In the genomic region with DNA sequence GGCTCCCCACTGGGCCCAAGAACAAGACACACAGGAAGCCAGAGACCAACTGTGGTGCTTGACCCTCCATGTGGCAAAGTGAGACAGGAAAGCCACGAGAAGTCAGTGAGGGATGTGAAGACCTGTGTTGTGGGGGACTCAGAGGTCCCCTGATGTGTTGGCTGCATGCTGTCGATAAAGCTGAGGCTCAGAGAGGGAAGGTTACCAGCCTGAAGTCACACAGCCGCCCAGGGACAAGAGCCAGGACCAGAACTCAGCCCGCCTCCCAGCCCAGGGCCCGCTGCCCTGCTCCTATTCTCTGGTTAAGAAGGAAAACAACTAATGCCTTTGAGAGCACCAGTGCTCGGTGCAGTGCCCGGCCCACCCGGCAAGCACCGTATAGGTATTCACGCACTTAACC, we compare ENCODE assay signal across 1 cellular context.
TF ChIP-seq lines count a peak whose summit lies in the region.

No MANE protein-coding gene starts in this region.

TF ChIP-seq in neural cell, 6 proteins besides CTCF, POLR2A, EP300 and RAD21 (continued from another document):
- TF ChIP-seq, protein P1, sequence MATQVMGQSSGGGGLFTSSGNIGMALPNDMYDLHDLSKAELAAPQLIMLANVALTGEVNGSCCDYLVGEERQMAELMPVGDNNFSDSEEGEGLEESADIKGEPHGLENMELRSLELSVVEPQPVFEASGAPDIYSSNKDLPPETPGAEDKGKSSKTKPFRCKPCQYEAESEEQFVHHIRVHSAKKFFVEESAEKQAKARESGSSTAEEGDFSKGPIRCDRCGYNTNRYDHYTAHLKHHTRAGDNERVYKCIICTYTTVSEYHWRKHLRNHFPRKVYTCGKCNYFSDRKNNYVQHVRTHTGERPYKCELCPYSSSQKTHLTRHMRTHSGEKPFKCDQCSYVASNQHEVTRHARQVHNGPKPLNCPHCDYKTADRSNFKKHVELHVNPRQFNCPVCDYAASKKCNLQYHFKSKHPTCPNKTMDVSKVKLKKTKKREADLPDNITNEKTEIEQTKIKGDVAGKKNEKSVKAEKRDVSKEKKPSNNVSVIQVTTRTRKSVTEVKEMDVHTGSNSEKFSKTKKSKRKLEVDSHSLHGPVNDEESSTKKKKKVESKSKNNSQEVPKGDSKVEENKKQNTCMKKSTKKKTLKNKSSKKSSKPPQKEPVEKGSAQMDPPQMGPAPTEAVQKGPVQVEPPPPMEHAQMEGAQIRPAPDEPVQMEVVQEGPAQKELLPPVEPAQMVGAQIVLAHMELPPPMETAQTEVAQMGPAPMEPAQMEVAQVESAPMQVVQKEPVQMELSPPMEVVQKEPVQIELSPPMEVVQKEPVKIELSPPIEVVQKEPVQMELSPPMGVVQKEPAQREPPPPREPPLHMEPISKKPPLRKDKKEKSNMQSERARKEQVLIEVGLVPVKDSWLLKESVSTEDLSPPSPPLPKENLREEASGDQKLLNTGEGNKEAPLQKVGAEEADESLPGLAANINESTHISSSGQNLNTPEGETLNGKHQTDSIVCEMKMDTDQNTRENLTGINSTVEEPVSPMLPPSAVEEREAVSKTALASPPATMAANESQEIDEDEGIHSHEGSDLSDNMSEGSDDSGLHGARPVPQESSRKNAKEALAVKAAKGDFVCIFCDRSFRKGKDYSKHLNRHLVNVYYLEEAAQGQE (IDR thresholded peaks at IDR 0.05; ENCODE audit: borderline replicate concordance) = no peak
- TF ChIP-seq MXI1 (conservative IDR thresholded peaks at IDR 0.05; ENCODE audit: poor library complexity, severe bottlenecking) = no peak
